18 cellular contexts compared by ENCODE assay signal in genomic region chr2:204272089-204272488, GRCh38.
"Had no signal": no experiment of that assay in that cellular context is flagged by ENCODE, and none has a peak within 500 bp of the region (broad histone marks: within the 10 kb centered on the region; RNA-seq: fewer than 3 reads in every experiment).

No MANE protein-coding gene starts in this region.

- H3K4me2 ChIP-seq: hepatocyte had no signal

- H3K4me1 ChIP-seq: breast epithelium, pancreas, vagina had no signal

- H3K27ac ChIP-seq: breast epithelium, hepatocyte, lower lobe of right lung, pancreas, tibial nerve, vagina had no signal

- H3K36me3 ChIP-seq: breast epithelium, lower lobe of right lung, pancreas, tibial nerve, vagina had no signal

- H2AFZ ChIP-seq: hepatocyte had no signal

- H3K79me2 ChIP-seq: hepatocyte had no signal

- ATAC-seq: activated CD4-positive, CD25-positive, alpha-beta regulatory T cell treated with anti-CD3 and anti-CD28 coated beads, Interleukin-2, amount 50 U/mL, for 24 hours; activated T-helper 17 cell treated with anti-CD3 and anti-CD28 coated beads, Interleukin-2, amount 50 U/mL, for 72 hours; pancreas; stimulated activated memory B cell treated with anti-CD40 and anti-IgM and Interleukin-4, amounts not matched to agents 10 μg/mL and 1 μg/mL and 100 μg/mL, for 72 hours had no signal

- H3K27ac Mint-ChIP-seq: activated T-helper 17 cell treated with anti-CD3 and anti-CD28 coated beads, Interleukin-2, amount 50 U/mL, for 72 hours; dendritic cell treated with granulocyte-macrophage colony-stimulating factor and Interleukin-4, amounts not matched to agents 40 ng/mL and 50 ng/mL, for 4 days; immature natural killer cell; naive B cell; stimulated activated memory B cell treated with anti-CD40 and anti-IgM and Interleukin-4, amounts not matched to agents 10 μg/mL and 1 μg/mL and 100 μg/mL, for 72 hours; T-helper 2 cell treated with Interferon-gamma antibody and Interleukin-4, amounts not matched to agents 5 μg/mL and 100 μg/mL, for 36 hours had no signal

- H3K4me3 Mint-ChIP-seq: activated T-helper 17 cell treated with anti-CD3 and anti-CD28 coated beads, Interleukin-2, amount 50 U/mL, for 72 hours; dendritic cell treated with granulocyte-macrophage colony-stimulating factor and Interleukin-4, amounts not matched to agents 40 ng/mL and 50 ng/mL, for 4 days; immature natural killer cell; naive B cell; stimulated activated memory B cell treated with anti-CD40 and anti-IgM and Interleukin-4, amounts not matched to agents 10 μg/mL and 1 μg/mL and 100 μg/mL, for 72 hours; T-helper 2 cell treated with Interferon-gamma antibody and Interleukin-4, amounts not matched to agents 5 μg/mL and 100 μg/mL, for 36 hours had no signal

- H3K4me1 Mint-ChIP-seq: activated T-helper 17 cell treated with anti-CD3 and anti-CD28 coated beads, Interleukin-2, amount 50 U/mL, for 72 hours; immature natural killer cell; naive B cell; stimulated activated memory B cell treated with anti-CD40 and anti-IgM and Interleukin-4, amounts not matched to agents 10 μg/mL and 1 μg/mL and 100 μg/mL, for 72 hours had no signal

- H3K27me3 ChIP-seq: breast epithelium, hepatocyte, pancreas, tibial nerve, vagina had no signal

- H3K4me3 ChIP-seq: breast epithelium, hepatocyte, lower lobe of right lung, pancreas, tibial nerve, vagina had no signal

- H3K27me3 Mint-ChIP-seq: stimulated activated memory B cell treated with anti-CD40 and anti-IgM and Interleukin-4, amounts not matched to agents 10 μg/mL and 1 μg/mL and 100 μg/mL, for 72 hours had no signal

- H3K36me3 Mint-ChIP-seq: immature natural killer cell; naive B cell; stimulated activated memory B cell treated with anti-CD40 and anti-IgM and Interleukin-4, amounts not matched to agents 10 μg/mL and 1 μg/mL and 100 μg/mL, for 72 hours had no signal

- H3K9me3 ChIP-seq: breast epithelium, lower lobe of right lung, pancreas, vagina had no signal

- DNase-seq: activated CD4-positive, alpha-beta T cell treated with anti-CD3 and anti-CD28 coated beads, Interleukin-2, amount 50 U/mL, for 1 hour; activated naive CD4-positive, alpha-beta T cell treated with Interleukin-2 at 50 U/mL for 16 hours; activated T-cell treated with anti-CD3 and anti-CD28 coated beads for 4 hours; anterior cingulate cortex; immature natural killer cell; lower lobe of right lung; naive B cell; pancreas; stimulated activated CD4-positive, alpha-beta T cell treated with anti-CD3 and anti-CD28 coated beads, Interleukin-2, amount 100 ng/mL, for 48 hours had no signal
